ENCODE assay signal across 4 cellular contexts in the genomic region with DNA sequence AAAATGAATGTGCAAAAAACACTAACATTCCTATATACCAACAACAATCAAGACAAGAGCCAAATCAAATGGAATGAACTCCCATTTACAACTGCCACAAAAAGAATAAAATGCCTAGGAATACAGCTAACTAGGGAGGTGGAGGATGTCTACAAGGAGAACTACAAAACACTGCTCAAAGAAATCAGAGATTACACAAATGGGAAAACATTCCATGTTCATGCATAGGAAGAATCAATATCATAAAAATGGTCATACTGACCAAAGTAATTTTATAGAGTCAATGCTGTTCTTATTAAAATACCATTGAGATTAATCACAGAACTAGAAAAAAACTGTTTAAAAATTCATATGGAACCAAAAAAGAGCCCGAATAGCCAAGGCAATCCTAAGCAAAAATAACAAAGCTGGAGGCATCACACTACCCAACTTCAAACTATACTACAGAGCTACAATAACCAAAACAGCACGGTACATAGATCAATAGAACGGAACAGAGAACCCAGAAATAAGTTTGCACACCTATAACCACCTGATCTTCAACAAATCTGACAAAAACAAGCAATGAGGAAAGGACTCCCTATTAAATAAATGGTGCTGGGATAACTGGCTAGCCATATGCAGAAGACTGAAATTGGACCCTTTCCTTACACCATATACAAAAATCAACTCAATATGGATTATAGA. TPM values are rescaled to one million over a fixed set of nuclear protein-coding genes. Genes with fewer than 3 reads are reported as not detected.
"Had no signal": no experiment of that assay in that cellular context is flagged by ENCODE, and none has a peak within 500 bp of the region (broad histone marks: within the 10 kb centered on the region; RNA-seq: fewer than 3 reads in every experiment).

No MANE protein-coding gene starts in this region.

RNA-seq across cellular contexts. Expression of a gene that starts 21.2 kb away (rescaled TPM):
- total RNA-seq: subcutaneous adipose tissue, suprapubic skin, transverse colon, vagina had no signal
